In the genomic region with DNA sequence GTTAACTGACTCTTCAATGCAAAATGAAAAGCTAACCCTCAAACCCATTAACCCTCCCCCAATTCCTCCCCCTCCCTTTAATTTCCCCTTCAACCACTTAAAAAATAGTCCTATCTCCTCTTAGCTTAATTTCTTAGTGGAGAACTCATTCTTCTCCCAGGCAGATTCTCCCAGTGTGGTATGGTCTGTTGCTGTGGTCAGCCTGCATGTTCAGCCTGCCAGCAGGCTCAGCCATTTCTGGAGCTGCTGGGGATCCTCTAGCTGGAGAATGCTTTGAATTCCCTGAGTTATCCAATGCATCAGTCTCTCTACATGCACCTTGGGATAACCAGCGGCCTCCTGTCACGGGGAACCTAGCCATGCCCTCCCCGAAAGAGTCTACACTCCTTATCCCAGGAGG, we compare ENCODE assay signal across 34 cellular contexts.
"Had no signal": no experiment of that assay in that cellular context is flagged by ENCODE, and none has a peak within 500 bp of the region (broad histone marks: within the 10 kb centered on the region; RNA-seq: fewer than 3 reads in every experiment).

No MANE protein-coding gene starts in this region.

- H3K27me3 ChIP-seq: breast epithelium, cardiac muscle cell, colonic mucosa, gastrocnemius medialis, heart left ventricle had no signal

- H3K27ac ChIP-seq: breast epithelium, cardiac muscle cell, colonic mucosa, foreskin keratinocyte, gastrocnemius medialis, heart left ventricle, WERI-Rb-1 had no signal

- H3K36me3 Mint-ChIP-seq: activated naive CD4-positive, alpha-beta T cell treated with anti-CD3 and anti-CD28 coated beads, Interleukin-2, amount 10 ng/mL, durations not matched to agents 7 days and 5 days; activated naive CD4-positive, alpha-beta T cell treated with anti-CD3 and anti-CD28 coated beads, Interleukin-2, amount 50 U/mL, for 72 hours; activated naive CD8-positive, alpha-beta T cell treated with anti-CD3 and anti-CD28 coated beads, Interleukin-2, amount 10 ng/mL, durations not matched to agents 7 days and 5 days; brain had no signal

- H3K27me3 Mint-ChIP-seq: activated CD4-positive, alpha-beta memory T cell treated with anti-CD3 and anti-CD28 coated beads, Interleukin-2, amount 10 ng/mL, durations not matched to agents 7 days and 5 days; activated CD4-positive, alpha-beta T cell treated with anti-CD3 and anti-CD28 coated beads for 36 hours; activated CD4-positive, alpha-beta T cell treated with anti-CD3 and anti-CD28 coated beads, Interleukin-2, amount 10 ng/mL, durations not matched to agents 24 days and 14 days; activated naive CD4-positive, alpha-beta T cell treated with anti-CD3 and anti-CD28 coated beads, Interleukin-2, amount 10 ng/mL, durations not matched to agents 7 days and 5 days; activated naive CD8-positive, alpha-beta T cell treated with anti-CD3 and anti-CD28 coated beads, Interleukin-2, amount 10 ng/mL, durations not matched to agents 7 days and 5 days; activated T-cell treated with anti-CD3 and anti-CD28 coated beads, Interleukin-2, amount 50 U/mL, for 24 hours; T-helper 17 cell had no signal

- H3K4me1 Mint-ChIP-seq: activated CD4-positive, alpha-beta memory T cell treated with anti-CD3 and anti-CD28 coated beads, Interleukin-2, amount 10 ng/mL, durations not matched to agents 7 days and 5 days; activated CD4-positive, alpha-beta T cell treated with anti-CD3 and anti-CD28 coated beads for 36 hours; activated CD4-positive, alpha-beta T cell treated with anti-CD3 and anti-CD28 coated beads, Interleukin-2, amount 10 ng/mL, durations not matched to agents 24 days and 14 days; activated naive CD4-positive, alpha-beta T cell treated with anti-CD3 and anti-CD28 coated beads, Interleukin-2, amount 10 ng/mL, durations not matched to agents 7 days and 5 days; activated naive CD8-positive, alpha-beta T cell treated with anti-CD3 and anti-CD28 coated beads, Interleukin-2, amount 10 ng/mL, durations not matched to agents 7 days and 5 days; endodermal cell; T-helper 17 cell had no signal

- ATAC-seq: activated CD4-positive, alpha-beta T cell treated with anti-CD3 and anti-CD28 coated beads for 36 hours; activated naive CD4-positive, alpha-beta T cell treated with anti-CD3 and anti-CD28 coated beads, Interleukin-2, amount 50 U/mL, for 72 hours; activated T-cell treated with anti-CD3 and anti-CD28 coated beads, Interleukin-2, amount 50 U/mL, for 72 hours; esophagus mucosa; foreskin keratinocyte; gastrocnemius medialis; heart left ventricle; T-helper 17 cell had no signal

- H3K4me3 ChIP-seq: breast epithelium, cardiac muscle cell, colonic mucosa, gastrocnemius medialis, heart left ventricle had no signal

- H3K9me3 Mint-ChIP-seq: activated CD4-positive, alpha-beta memory T cell treated with anti-CD3 and anti-CD28 coated beads, Interleukin-2, amount 10 ng/mL, durations not matched to agents 7 days and 5 days; activated CD4-positive, alpha-beta T cell treated with anti-CD3 and anti-CD28 coated beads, Interleukin-2, amount 10 ng/mL, durations not matched to agents 24 days and 14 days; activated naive CD4-positive, alpha-beta T cell treated with anti-CD3 and anti-CD28 coated beads, Interleukin-2, amount 10 ng/mL, durations not matched to agents 7 days and 5 days; activated naive CD4-positive, alpha-beta T cell treated with anti-CD3 and anti-CD28 coated beads, Interleukin-2, amount 50 U/mL, for 72 hours; activated T-cell treated with anti-CD3 and anti-CD28 coated beads, Interleukin-2, amount 50 U/mL, for 24 hours; activated T-cell treated with anti-CD3 and anti-CD28 coated beads, Interleukin-2, amount 50 U/mL, for 72 hours; T-helper 2 cell treated with Interferon-gamma antibody and Interleukin-4, amounts not matched to agents 5 μg/mL and 100 μg/mL, for 36 hours had no signal

- H3K36me3 ChIP-seq: breast epithelium, cardiac muscle cell, colonic mucosa, gastrocnemius medialis, heart left ventricle, WERI-Rb-1 had no signal

- H3K4me3 Mint-ChIP-seq: activated CD4-positive, alpha-beta memory T cell treated with anti-CD3 and anti-CD28 coated beads, Interleukin-2, amount 10 ng/mL, durations not matched to agents 7 days and 5 days; activated CD4-positive, alpha-beta T cell treated with anti-CD3 and anti-CD28 coated beads for 36 hours; activated CD4-positive, alpha-beta T cell treated with anti-CD3 and anti-CD28 coated beads, Interleukin-2, amount 10 ng/mL, durations not matched to agents 24 days and 14 days; activated naive CD4-positive, alpha-beta T cell treated with anti-CD3 and anti-CD28 coated beads, Interleukin-2, amount 10 ng/mL, durations not matched to agents 7 days and 5 days; activated naive CD8-positive, alpha-beta T cell treated with anti-CD3 and anti-CD28 coated beads, Interleukin-2, amount 10 ng/mL, durations not matched to agents 7 days and 5 days; activated T-cell treated with anti-CD3 and anti-CD28 coated beads, Interleukin-2, amount 50 U/mL, for 24 hours; activated T-cell treated with anti-CD3 and anti-CD28 coated beads, Interleukin-2, amount 50 U/mL, for 72 hours; brain; endodermal cell; T-helper 17 cell; T-helper 2 cell treated with Interferon-gamma antibody and Interleukin-4, amounts not matched to agents 5 μg/mL and 100 μg/mL, for 36 hours had no signal

- H3K9me3 ChIP-seq: breast epithelium, colonic mucosa, gastrocnemius medialis, heart left ventricle had no signal

- H3K4me1 ChIP-seq: breast epithelium, colonic mucosa, foreskin keratinocyte, gastrocnemius medialis, heart left ventricle had no signal

- H3K27ac Mint-ChIP-seq: activated CD4-positive, alpha-beta memory T cell treated with anti-CD3 and anti-CD28 coated beads, Interleukin-2, amount 10 ng/mL, durations not matched to agents 7 days and 5 days; activated CD4-positive, alpha-beta T cell treated with anti-CD3 and anti-CD28 coated beads for 36 hours; activated CD4-positive, alpha-beta T cell treated with anti-CD3 and anti-CD28 coated beads, Interleukin-2, amount 10 ng/mL, durations not matched to agents 24 days and 14 days; activated naive CD4-positive, alpha-beta T cell treated with anti-CD3 and anti-CD28 coated beads, Interleukin-2, amount 10 ng/mL, durations not matched to agents 7 days and 5 days; activated naive CD4-positive, alpha-beta T cell treated with anti-CD3 and anti-CD28 coated beads, Interleukin-2, amount 50 U/mL, for 72 hours; activated naive CD8-positive, alpha-beta T cell treated with anti-CD3 and anti-CD28 coated beads, Interleukin-2, amount 10 ng/mL, durations not matched to agents 7 days and 5 days; activated T-cell treated with anti-CD3 and anti-CD28 coated beads, Interleukin-2, amount 50 U/mL, for 24 hours; activated T-cell treated with anti-CD3 and anti-CD28 coated beads, Interleukin-2, amount 50 U/mL, for 72 hours; brain; endodermal cell; T-helper 17 cell; T-helper 2 cell treated with Interferon-gamma antibody and Interleukin-4, amounts not matched to agents 5 μg/mL and 100 μg/mL, for 36 hours had no signal

- DNase-seq: activated CD4-positive, alpha-beta memory T cell treated with anti-CD3 and anti-CD28 coated beads, Interleukin-2, amount 10 ng/mL, durations not matched to agents 7 days and 5 days; activated CD4-positive, alpha-beta T cell treated with anti-CD3 and anti-CD28 coated beads for 36 hours; activated CD4-positive, alpha-beta T cell treated with anti-CD3 and anti-CD28 coated beads, Interleukin-2, amount 10 ng/mL, durations not matched to agents 24 days and 14 days; activated CD4-positive, CD25-positive, alpha-beta regulatory T cell; activated CD4-positive, CD25-positive, alpha-beta regulatory T cell treated with anti-CD3 and anti-CD28 coated beads, Interleukin-2, amount 50 U/mL, for 72 hours; activated CD8-positive, alpha-beta memory T cell treated with anti-CD3 and anti-CD28 coated beads, Interleukin-2, amount 50 U/mL, for 48 hours; activated gamma-delta T cell; activated naive CD4-positive, alpha-beta T cell; activated naive CD4-positive, alpha-beta T cell treated with anti-CD3 and anti-CD28 coated beads, Interleukin-2, amount 10 ng/mL, durations not matched to agents 7 days and 5 days; activated naive CD8-positive, alpha-beta T cell treated with anti-CD3 and anti-CD28 coated beads, Interleukin-2, amount 10 ng/mL, durations not matched to agents 7 days and 5 days; activated T-cell treated with anti-CD3 and anti-CD28 coated beads for 4 hours; activated T-cell treated with anti-CD3 and anti-CD28 coated beads, Interleukin-2, amount 50 U/mL, for 24 hours; activated T-cell treated with anti-CD3 and anti-CD28 coated beads, Interleukin-2, amount 50 U/mL, for 72 hours; amniotic stem cell; anterior cingulate cortex; central memory CD4-positive, alpha-beta T cell; cerebellar nuclear complex; colonic mucosa; effector CD8-positive, alpha-beta T cell; endodermal cell; foreskin keratinocyte; gastrocnemius medialis; glutamatergic neuron; heart left ventricle; T-helper 1 cell; T-helper 17 cell; T1000; WERI-Rb-1 had no signal
